In the genomic region with DNA sequence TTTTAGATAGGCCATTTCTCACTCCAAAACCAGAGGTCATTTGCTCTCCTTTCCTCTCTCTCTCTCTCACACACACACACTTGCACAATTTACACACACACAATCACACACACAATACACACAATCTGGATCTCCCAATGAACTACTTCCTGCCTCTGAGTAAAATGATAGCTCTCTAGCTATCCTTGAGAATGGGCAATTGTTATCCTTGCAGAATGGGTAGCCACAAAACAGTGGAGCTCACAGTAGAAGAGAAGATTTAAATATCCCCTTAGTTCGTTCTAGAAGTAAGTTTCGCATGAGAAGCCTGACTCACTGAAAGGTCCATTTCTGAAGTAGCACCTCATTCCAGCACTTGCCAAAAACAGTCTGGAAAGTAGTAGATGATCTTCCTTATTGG, we compare ENCODE assay signal across 32 cellular contexts. TPM values are rescaled to one million over a fixed set of nuclear protein-coding genes. Genes with fewer than 3 reads are reported as not detected.
DNase-seq lines count a peak whose midpoint lies in the region; ATAC-seq and TF ChIP-seq lines count a peak whose summit lies in the region.
"Had no signal": no experiment of that assay in that cellular context is flagged by ENCODE, and none has a peak within 500 bp of the region (broad histone marks: within the 10 kb centered on the region; RNA-seq: fewer than 3 reads in every experiment).

No MANE protein-coding gene starts in this region.

- peak overlapping the region; percentile 0 for H3K27ac Mint-ChIP-seq in osteocyte (ENCODE audit: unreplicated experiment)
- H3K27ac Mint-ChIP-seq: mesothelial cell of epicardium; naive thymus-derived CD8-positive, alpha-beta T cell; T-helper 17 cell had no signal

- H3K9me3 ChIP-seq in right atrium auricular region (no peaks in the 10 kb centered on the region), esophagus squamous epithelium (no peaks in the 10 kb centered on the region)
- H3K9me3 ChIP-seq: BLaER1, pancreas, SK-N-SH, transverse colon had no signal

- no peak for ATAC-seq in left cardiac atrium
- ATAC-seq in activated T-cell treated with anti-CD3 and anti-CD28 coated beads, Interleukin-2, amount 50 U/mL, for 4 hours = no peak
- ATAC-seq: K562; naive thymus-derived CD8-positive, alpha-beta T cell; stimulated activated naive CD8-positive, alpha-beta T cell treated with anti-CD3 and anti-CD28 coated beads, Interleukin-15, Interleukin-2, amounts not matched to agents 100 U/mL and 50 U/mL, for 24 hours; T-helper 17 cell had no signal

- intact Hi-C loops in left cardiac atrium (cut with DNase I) = no loop called here
- intact Hi-C loops in esophagus squamous epithelium (cut with DNase I) = no loop called here

- H3K27me3 ChIP-seq in right atrium auricular region (no peaks in the 10 kb centered on the region), esophagus squamous epithelium (no peaks in the 10 kb centered on the region)
- H3K27me3 ChIP-seq: BLaER1, pancreas, transverse colon had no signal

- peaks cover 32% of the 10 kb centered on the region for H3K36me3 ChIP-seq in right atrium auricular region
- peaks cover 0 to 47% (median 5%) of the 10 kb centered on the region in 3 donors for H3K36me3 ChIP-seq in esophagus squamous epithelium
- H3K36me3 ChIP-seq: BLaER1, pancreas, transverse colon had no signal

- H3K4me3 Mint-ChIP-seq in osteocyte (ENCODE audit: unreplicated experiment) = no peak overlapping the region
- H3K4me3 Mint-ChIP-seq in activated T-cell treated with anti-CD3 and anti-CD28 coated beads, Interleukin-2, amount 50 U/mL, for 4 hours = no peak overlapping the region
- H3K4me3 Mint-ChIP-seq: mesothelial cell of epicardium; naive thymus-derived CD8-positive, alpha-beta T cell; T-helper 17 cell had no signal

- WGBS in esophagus squamous epithelium, 2 donors = 81 to 93% methylated on average over 2 of the region's 2 CpGs

- H3K4me1 ChIP-seq in right atrium auricular region (peaks cover 0 to 60% of the 10 kb centered on the region in 2 donors), esophagus squamous epithelium (peaks cover 0 to 55% (median 34%) of the 10 kb centered on the region in 3 donors)
- H3K4me1 ChIP-seq: BLaER1, pancreas had no signal

- H3K9me3 Mint-ChIP-seq in osteocyte (ENCODE audit: unreplicated experiment) = no peaks in the 10 kb centered on the region
- H3K9me3 Mint-ChIP-seq in activated T-cell treated with anti-CD3 and anti-CD28 coated beads, Interleukin-2, amount 50 U/mL, for 4 hours = no peaks in the 10 kb centered on the region
- H3K9me3 Mint-ChIP-seq: mesothelial cell of epicardium; naive thymus-derived CD8-positive, alpha-beta T cell had no signal

- no peaks in the 10 kb centered on the region for H3K36me3 Mint-ChIP-seq in osteocyte (ENCODE audit: unreplicated experiment)
- H3K36me3 Mint-ChIP-seq in activated T-cell treated with anti-CD3 and anti-CD28 coated beads, Interleukin-2, amount 50 U/mL, for 4 hours (ENCODE audit: insufficient read depth) = no peaks in the 10 kb centered on the region
- H3K36me3 Mint-ChIP-seq: mesothelial cell of epicardium; naive thymus-derived CD8-positive, alpha-beta T cell had no signal

- peaks cover 24% of the 10 kb centered on the region for H3K4me1 Mint-ChIP-seq in osteocyte (ENCODE audit: unreplicated experiment)
- no peaks in the 10 kb centered on the region for H3K4me1 Mint-ChIP-seq in activated T-cell treated with anti-CD3 and anti-CD28 coated beads, Interleukin-2, amount 50 U/mL, for 4 hours (ENCODE audit: low read depth)
- H3K4me1 Mint-ChIP-seq: naive thymus-derived CD8-positive, alpha-beta T cell had no signal

- peak overlapping the region; percentile 10 to 81 for H3K27ac ChIP-seq in right atrium auricular region
- peak overlapping the region in 3 of 4 donors; percentile 57 to 79 (median 77) for H3K27ac ChIP-seq in esophagus squamous epithelium
- H3K27ac ChIP-seq: BLaER1, pancreas had no signal

- DNase-seq in right atrium auricular region (ENCODE audit: low spot score) (no peak), left cardiac atrium (no peak), esophagus squamous epithelium (lab: John Stamatoyannopoulos, UW) (no peak), osteocyte (ENCODE audit: extremely low spot score, unreplicated experiment) (no peak), T-helper 9 cell (no peak), GM20000 (ENCODE audit: low spot score) (no peak), amniotic stem cell (lab: John Stamatoyannopoulos, UW) (no peak)
- no peak for DNase-seq in activated T-cell treated with anti-CD3 and anti-CD28 coated beads, Interleukin-2, amount 50 U/mL, for 4 hours
- DNase-seq: activated CD4-positive, alpha-beta T cell treated with anti-CD3 and anti-CD28 coated beads for 48 hours; activated naive CD4-positive, alpha-beta T cell treated with Interleukin-2 at 50 U/mL for 16 hours; activated T-cell treated with anti-CD3 and anti-CD28 coated beads, Interleukin-2, amount 50 U/mL, for 48 hours; amygdala; COR-L47; cortex of kidney; GDM1; glutamatergic neuron; kidney glomerular epithelial cell; naive thymus-derived CD8-positive, alpha-beta T cell; NCI-H1436 treated with DMSO at 0.1 percent for 48 hours; NCI-H2171; NCI-H526; pancreas; SK-N-SH; stimulated activated CD4-positive, alpha-beta T cell treated with anti-CD3 and anti-CD28 coated beads, Interleukin-15, amount 100 ng/mL, for 24 hours; stimulated activated naive CD8-positive, alpha-beta T cell treated with anti-CD3 and anti-CD28 coated beads, Interleukin-15, Interleukin-2, amounts not matched to agents 100 U/mL and 50 U/mL, for 24 hours; T-helper 17 cell; transverse colon had no signal

- H3K27me3 Mint-ChIP-seq in osteocyte (ENCODE audit: unreplicated experiment) = no peaks in the 10 kb centered on the region
- peaks cover 7% of the 10 kb centered on the region for H3K27me3 Mint-ChIP-seq in activated T-cell treated with anti-CD3 and anti-CD28 coated beads, Interleukin-2, amount 50 U/mL, for 4 hours (ENCODE audit: low read depth)

- TF ChIP-seq POLR2A in esophagus squamous epithelium (IDR thresholded peaks at IDR 0.05) = no peak

- no peak for TF ChIP-seq CTCF in right atrium auricular region (IDR thresholded peaks at IDR 0.05)
- TF ChIP-seq CTCF in esophagus squamous epithelium (IDR thresholded peaks at IDR 0.05) = no peak
- no peak for TF ChIP-seq CTCF in osteocyte (IDR thresholded peaks at IDR 0.05)
- TF ChIP-seq CTCF in GM20000 (IDR thresholded peaks at IDR 0.05; ENCODE audit: extremely low read depth, missing control alignments) = no peak

- H3K4me3 ChIP-seq in right atrium auricular region (no peak overlapping the region), esophagus squamous epithelium (no peak overlapping the region)
- H3K4me3 ChIP-seq: BLaER1, K562, pancreas, transverse colon had no signal

RNA-seq across cellular contexts. Expression of gene PALMD, which starts 17.6 kb away (rescaled TPM):
- total RNA-seq in right atrium auricular region (10 to 100 TPM; 55.0 to 78.7 TPM), left cardiac atrium (100 to 1,000 TPM in 1 of 2 donors, 10 to 100 TPM in 1; 80.7 to 104 TPM), esophagus squamous epithelium (10 to 100 TPM; 27.1 to 39.2 (median 31.3) TPM), osteocyte (7.0 and 8.6 TPM in 2 replicates)
- not detected for total RNA-seq in activated T-cell treated with anti-CD3 and anti-CD28 coated beads, Interleukin-2, amount 50 U/mL, for 4 hours
- total RNA-seq: A673; activated CD8-positive, alpha-beta memory T cell treated with anti-CD3 and anti-CD28 coated beads for 36 hours; naive thymus-derived CD8-positive, alpha-beta T cell; T-helper 17 cell had no signal
